ENCODE assay signal across 8 cellular contexts in genomic region chr3:14143826-14144225, GRCh38. TPM values are rescaled to one million over a fixed set of nuclear protein-coding genes. Genes with fewer than 3 reads are reported as not detected.
DNase-seq lines count a peak whose midpoint lies in the region; ATAC-seq and TF ChIP-seq lines count a peak whose summit lies in the region.

No MANE protein-coding gene starts in this region.

- ATAC-seq in heart left ventricle (peak in 3 of 4 donors; percentile 28 to 55 (median 39)), GM18498 (IDR thresholded peaks at IDR 0.05; ENCODE audit: unreplicated experiment) (no peak)

- no peak for DNase-seq in activated naive CD4-positive, alpha-beta T cell treated with anti-CD3 and anti-CD28 coated beads for 36 hours
- DNase-seq in activated naive CD4-positive, alpha-beta T cell (lab: John Stamatoyannopoulos, UW) = no peak
- no peak for DNase-seq in activated T-helper 2 cell treated with anti-CD3 and anti-CD28 coated beads, Interferon-gamma antibody, Interleukin-2, Interleukin-4, amounts not matched to agents 10 μg/mL and 5 μg/mL and 100 μg/mL, durations not matched to agents 14 hours and 24 hours and 36 hours (ENCODE audit: low spot score)
- no peak for DNase-seq in heart left ventricle
- peak; percentile 94 for DNase-seq in skeletal muscle cell (ENCODE audit: low read depth)
- DNase-seq in NCI-H69 (lab: John Stamatoyannopoulos, UW) = no peak
- DNase-seq in NCI-H345 treated with DMSO at 0.1 percent for 48 hours (lab: John Stamatoyannopoulos, UW; ENCODE audit: unreplicated experiment) = no peak

- peak overlapping the region; percentile 34 to 91 (median 81) for H3K27ac ChIP-seq in heart left ventricle

- peak in 1 of 2 donors; percentile 23 for TF ChIP-seq POLR2A in heart left ventricle (IDR thresholded peaks at IDR 0.05)

- no peaks in the 10 kb centered on the region for H3K9me3 ChIP-seq in heart left ventricle

- H3K9me3 Mint-ChIP-seq in activated naive CD4-positive, alpha-beta T cell treated with anti-CD3 and anti-CD28 coated beads for 36 hours = no peaks in the 10 kb centered on the region
- no peaks in the 10 kb centered on the region for H3K9me3 Mint-ChIP-seq in activated T-helper 2 cell treated with anti-CD3 and anti-CD28 coated beads, Interferon-gamma antibody, Interleukin-2, Interleukin-4, amounts not matched to agents 10 μg/mL and 5 μg/mL and 100 μg/mL, durations not matched to agents 14 hours and 24 hours and 36 hours

- peaks cover 20% of the 10 kb centered on the region for H3K36me3 Mint-ChIP-seq in activated naive CD4-positive, alpha-beta T cell treated with anti-CD3 and anti-CD28 coated beads for 36 hours (ENCODE audit: low read depth)
- H3K36me3 Mint-ChIP-seq in activated T-helper 2 cell treated with anti-CD3 and anti-CD28 coated beads, Interferon-gamma antibody, Interleukin-2, Interleukin-4, amounts not matched to agents 10 μg/mL and 5 μg/mL and 100 μg/mL, durations not matched to agents 14 hours and 24 hours and 36 hours (ENCODE audit: low read depth) = peaks cover 59% of the 10 kb centered on the region

- H3K27me3 Mint-ChIP-seq in activated naive CD4-positive, alpha-beta T cell treated with anti-CD3 and anti-CD28 coated beads for 36 hours (ENCODE audit: low read depth) = no peaks in the 10 kb centered on the region
- no peaks in the 10 kb centered on the region for H3K27me3 Mint-ChIP-seq in activated T-helper 2 cell treated with anti-CD3 and anti-CD28 coated beads, Interferon-gamma antibody, Interleukin-2, Interleukin-4, amounts not matched to agents 10 μg/mL and 5 μg/mL and 100 μg/mL, durations not matched to agents 14 hours and 24 hours and 36 hours (ENCODE audit: low read depth)

- peaks cover 0 to 74% (median 36%) of the 10 kb centered on the region in 12 donors for H3K4me1 ChIP-seq in heart left ventricle

- intact Hi-C loops in activated naive CD4-positive, alpha-beta T cell treated with anti-CD3 and anti-CD28 coated beads for 36 hours (cut with micrococcal nuclease) = loop anchor here (1.0 to 2.0 kb wide), 5 partner anchors 20 to 289 kb away; partner anchors contain the start of gene CHCHD4
- intact Hi-C loops in activated T-helper 2 cell treated with anti-CD3 and anti-CD28 coated beads, Interferon-gamma antibody, Interleukin-2, Interleukin-4, amounts not matched to agents 10 μg/mL and 5 μg/mL and 100 μg/mL, durations not matched to agents 14 hours and 24 hours and 36 hours (cut with micrococcal nuclease) = loop anchor here (1.0 kb wide), 2 partner anchors 19 to 34 kb away; partner anchors contain the start of genes LSM3, TMEM43 and XPC
- intact Hi-C loops in heart left ventricle (cut with DNase I) = loop anchor here in 3 of 10 donors (1.0 to 10.0 kb wide), 5 partner anchors 19 to 489 kb away; partner anchors contain the start of genes CHCHD4 (in 2 of the 3), TMEM43 (in 2 of the 3), LSM3 (in 1 of the 3) and XPC (in 1 of the 3)

- no peak for TF ChIP-seq CTCF in heart left ventricle (IDR thresholded peaks at IDR 0.05)

- H3K4me1 Mint-ChIP-seq in activated naive CD4-positive, alpha-beta T cell treated with anti-CD3 and anti-CD28 coated beads for 36 hours (ENCODE audit: low read depth) = peaks cover 48% of the 10 kb centered on the region
- H3K4me1 Mint-ChIP-seq in activated T-helper 2 cell treated with anti-CD3 and anti-CD28 coated beads, Interferon-gamma antibody, Interleukin-2, Interleukin-4, amounts not matched to agents 10 μg/mL and 5 μg/mL and 100 μg/mL, durations not matched to agents 14 hours and 24 hours and 36 hours (ENCODE audit: low read depth) = peaks cover 29% of the 10 kb centered on the region

- WGBS in heart left ventricle, 4 donors = 12 to 29% (median 21%) methylated on average over 3 of the region's 3 CpGs

- CTCF ChIA-PET in activated naive CD4-positive, alpha-beta T cell treated with anti-CD3 and anti-CD28 coated beads for 36 hours (lab: Charles Lee) = no interaction called here

- peak overlapping the region; percentile 76 for H3K27ac Mint-ChIP-seq in activated naive CD4-positive, alpha-beta T cell treated with anti-CD3 and anti-CD28 coated beads for 36 hours
- peak overlapping the region; percentile 85 for H3K27ac Mint-ChIP-seq in activated T-helper 2 cell treated with anti-CD3 and anti-CD28 coated beads, Interferon-gamma antibody, Interleukin-2, Interleukin-4, amounts not matched to agents 10 μg/mL and 5 μg/mL and 100 μg/mL, durations not matched to agents 14 hours and 24 hours and 36 hours

- no peaks in the 10 kb centered on the region for H3K27me3 ChIP-seq in heart left ventricle

- no peak overlapping the region for H3K4me3 Mint-ChIP-seq in activated naive CD4-positive, alpha-beta T cell treated with anti-CD3 and anti-CD28 coated beads for 36 hours
- H3K4me3 Mint-ChIP-seq in activated T-helper 2 cell treated with anti-CD3 and anti-CD28 coated beads, Interferon-gamma antibody, Interleukin-2, Interleukin-4, amounts not matched to agents 10 μg/mL and 5 μg/mL and 100 μg/mL, durations not matched to agents 14 hours and 24 hours and 36 hours (ENCODE audit: low read depth) = no peak overlapping the region

- H3K36me3 ChIP-seq in heart left ventricle = peaks cover 0 to 79% (median 59%) of the 10 kb centered on the region in 9 donors

- H3K4me3 ChIP-seq in heart left ventricle = peak overlapping the region in 4 of 12 donors; percentile 4 to 40 (median 34)
- no peak overlapping the region for H3K4me3 ChIP-seq in skeletal muscle cell (ENCODE audit: low read depth, low read length)

RNA-seq across cellular contexts. Expression of gene TMEM43, which starts 19.0 kb away (rescaled TPM):
- total RNA-seq in activated naive CD4-positive, alpha-beta T cell treated with anti-CD3 and anti-CD28 coated beads for 36 hours = 10 to 100 TPM; 18.3 to 19.8 TPM
- 36.7 and 39.2 TPM in 2 replicates for total RNA-seq in activated T-helper 2 cell treated with anti-CD3 and anti-CD28 coated beads, Interferon-gamma antibody, Interleukin-2, Interleukin-4, amounts not matched to agents 10 μg/mL and 5 μg/mL and 100 μg/mL, durations not matched to agents 14 hours and 24 hours and 36 hours
- total RNA-seq in heart left ventricle = 10 to 100 TPM; 30.5 to 98.6 (median 46.0) TPM
- polyA plus RNA-seq in heart left ventricle = 100 to 1,000 TPM in 1 of 2 donors, 10 to 100 TPM in 1; 26.1 to 150 TPM

RNA-seq across cellular contexts. Expression of gene CHCHD4, which starts 19.2 kb away (rescaled TPM):
- 10 to 100 TPM; 16.2 to 17.9 TPM for total RNA-seq in activated naive CD4-positive, alpha-beta T cell treated with anti-CD3 and anti-CD28 coated beads for 36 hours
- total RNA-seq in activated T-helper 2 cell treated with anti-CD3 and anti-CD28 coated beads, Interferon-gamma antibody, Interleukin-2, Interleukin-4, amounts not matched to agents 10 μg/mL and 5 μg/mL and 100 μg/mL, durations not matched to agents 14 hours and 24 hours and 36 hours = 24.8 and 25.0 TPM in 2 replicates
- 10 to 100 TPM; 14.8 to 31.1 (median 25.9) TPM for total RNA-seq in heart left ventricle
- polyA plus RNA-seq in heart left ventricle = 10 to 100 TPM; 19.0 to 31.3 TPM

RNA-seq across cellular contexts. Expression of gene XPC, which starts 34.6 kb away (rescaled TPM):
- total RNA-seq in activated naive CD4-positive, alpha-beta T cell treated with anti-CD3 and anti-CD28 coated beads for 36 hours = 10 to 100 TPM; 39.0 to 39.8 TPM
- 31.4 and 33.2 TPM in 2 replicates for total RNA-seq in activated T-helper 2 cell treated with anti-CD3 and anti-CD28 coated beads, Interferon-gamma antibody, Interleukin-2, Interleukin-4, amounts not matched to agents 10 μg/mL and 5 μg/mL and 100 μg/mL, durations not matched to agents 14 hours and 24 hours and 36 hours
- total RNA-seq in heart left ventricle = 10 to 100 TPM in 5 of 9 donors, 1 to 10 TPM in 4; 7.0 to 20.0 (median 11.1) TPM
- polyA plus RNA-seq in heart left ventricle = 1 to 10 TPM; 6.1 to 9.2 TPM

RNA-seq across cellular contexts. Expression of gene LSM3, which starts 34.8 kb away (rescaled TPM):
- total RNA-seq in activated naive CD4-positive, alpha-beta T cell treated with anti-CD3 and anti-CD28 coated beads for 36 hours = 10 to 100 TPM; 26.1 to 26.2 TPM
- total RNA-seq in activated T-helper 2 cell treated with anti-CD3 and anti-CD28 coated beads, Interferon-gamma antibody, Interleukin-2, Interleukin-4, amounts not matched to agents 10 μg/mL and 5 μg/mL and 100 μg/mL, durations not matched to agents 14 hours and 24 hours and 36 hours = 15.1 and 18.3 TPM in 2 replicates
- total RNA-seq in heart left ventricle = 10 to 100 TPM; 11.6 to 15.9 (median 13.7) TPM
- polyA plus RNA-seq in heart left ventricle = 10 to 100 TPM; 11.7 to 14.0 TPM
